Comparison of ENCODE assay signal across 14 cellular contexts in genomic region chr1:231611851-231612250, GRCh38. TPM values are rescaled to one million over a fixed set of nuclear protein-coding genes. Genes with fewer than 3 reads are reported as not detected.
DNase-seq lines count a peak whose midpoint lies in the region; ATAC-seq, FAIRE-seq and TF ChIP-seq lines count a peak whose summit lies in the region.
"Had no signal": no experiment of that assay in that cellular context is flagged by ENCODE, and none has a peak within 500 bp of the region (broad histone marks: within the 10 kb centered on the region; RNA-seq: fewer than 3 reads in every experiment).

No MANE protein-coding gene starts in this region.

- H4K20me1 ChIP-seq in BLaER1 (peaks cover 5% of the 10 kb centered on the region; the same call in 1 of the 2 replicates), OCI-LY7 (ENCODE audit: insufficient read depth, low read length) (0 out of 2 replicates have a peak, but pooled peaks cover 3% of the 10 kb centered on the region)

- DNase-seq in DMS 273 (lab: John Stamatoyannopoulos, UW; ENCODE audit: unreplicated experiment), result peak; percentile 57
- no peak for DNase-seq in OCI-LY7 (ENCODE audit: low spot score)
- no peak for DNase-seq in effector memory CD8-positive, alpha-beta T cell
- no peak for DNase-seq in cerebellar nuclear complex (lab: John Stamatoyannopoulos, UW)
- DNase-seq in H7, result no peak
- no peak for DNase-seq in H54 (ENCODE audit: insufficient read length, low spot score)
- no peak for DNase-seq in OCI-M2 (lab: John Stamatoyannopoulos, UW; ENCODE audit: unreplicated experiment)
- DNase-seq: AML-193, thyroid gland had no signal

- no peaks in the 10 kb centered on the region for H3K27me3 Mint-ChIP-seq in effector memory CD8-positive, alpha-beta T cell

- no peak for TF ChIP-seq POLR2A in H54 (IDR thresholded peaks at IDR 0.05; ENCODE audit: low read depth, low read length)

- H3K4me3 Mint-ChIP-seq in effector memory CD8-positive, alpha-beta T cell, result peak overlapping the region; percentile 74 to 83

- H3K27ac Mint-ChIP-seq in effector memory CD8-positive, alpha-beta T cell, result peak overlapping the region; percentile 76 to 91
- H3K27ac Mint-ChIP-seq: progenitor cell of endocrine pancreas had no signal

- CTCF ChIA-PET in OCI-LY7 (lab: Charles Lee; ENCODE audit: unreplicated experiment), result no interaction called here

- peak; percentile 11 for ATAC-seq in effector memory CD8-positive, alpha-beta T cell (replicated peaks)

- H3K4me2 ChIP-seq in BLaER1, result peak overlapping the region; percentile 92
- peak overlapping the region; percentile 73 for H3K4me2 ChIP-seq in OCI-LY7 (ENCODE audit: low read length)

- peaks cover 7% of the 10 kb centered on the region for H3K36me3 Mint-ChIP-seq in effector memory CD8-positive, alpha-beta T cell (ENCODE audit: insufficient read depth)

- H3K4me3 ChIP-seq in BLaER1, result peak overlapping the region; percentile 54; the same call in 1 of the 2 replicates
- H3K4me3 ChIP-seq in OCI-LY7 (ENCODE audit: low read depth, low read length, poor library complexity, severe bottlenecking), result no peak overlapping the region
- H3K4me3 ChIP-seq in H7 (ENCODE audit: insufficient read depth, low read depth, low read length), result no peak overlapping the region
- H3K4me3 ChIP-seq: mucosa of descending colon, thyroid gland had no signal

- H3K9me3 ChIP-seq in BLaER1, result peaks cover 32% of the 10 kb centered on the region
- H3K9me3 ChIP-seq in OCI-LY7 (ENCODE audit: low read length), result peaks cover 6% of the 10 kb centered on the region; the same call in 1 of the 2 replicates
- H3K9me3 ChIP-seq: mucosa of descending colon, thyroid gland had no signal

- intact Hi-C loops in OCI-LY7 (cut with micrococcal nuclease; ENCODE audit: unreplicated experiment), result loop anchor here (5.0 kb wide), 1 partner anchor 635 kb away; the partner anchor contains the start of genes ARV1 and TTC13

- H3K36me3 ChIP-seq in BLaER1 (no peaks in the 10 kb centered on the region), OCI-LY7 (ENCODE audit: insufficient read depth, low read length) (no peaks in the 10 kb centered on the region; the same call in 1 of the 2 replicates), H7 (replicated peaks; ENCODE audit: control insufficient read depth, insufficient read depth, low read length) (no peaks in the 10 kb centered on the region)
- H3K36me3 ChIP-seq: thyroid gland had no signal

- no peak for FAIRE-seq in H54 (lab: Jason Lieb, UNC)
- FAIRE-seq: keratinocyte had no signal

- H3K27ac ChIP-seq in BLaER1 (peak overlapping the region; percentile 73), OCI-LY7 (ENCODE audit: low read depth, low read length, poor library complexity, severe bottlenecking) (no peak overlapping the region)
- H3K27ac ChIP-seq: epithelial cell of prostate, thyroid gland had no signal

- H3K27me3 ChIP-seq in BLaER1, result no peaks in the 10 kb centered on the region
- no peaks in the 10 kb centered on the region; the same call in 1 of the 2 replicates for H3K27me3 ChIP-seq in H7 (ENCODE audit: control insufficient read depth, insufficient read depth, low read length)
- H3K27me3 ChIP-seq: thyroid gland had no signal

- H2AFZ ChIP-seq in OCI-LY7 (ENCODE audit: low read length), result no peak overlapping the region

- no TSS peak for BruUV-seq in OCI-LY7 (replicated peaks; lab: Mats Ljungman, UMichigan)

- H3K9me2 ChIP-seq in OCI-LY7 (ENCODE audit: insufficient read depth, low read length), result no peaks in the 10 kb centered on the region

- no peak overlapping the region for H3K9ac ChIP-seq in BLaER1

- POLR2A ChIA-PET in OCI-LY7 (lab: Charles Lee), result interaction anchor here (0.5 to 2.0 kb wide), 5 partner anchors 12 to 634 kb away, joined by 3 to 5 read pairs (median 3); partner anchors contain the start of genes EXOC8 and SPRTN

- no peaks in the 10 kb centered on the region for H3K9me3 Mint-ChIP-seq in effector memory CD8-positive, alpha-beta T cell

- peaks cover 45 to 50% of the 10 kb centered on the region in 2 donors for H3K4me1 Mint-ChIP-seq in effector memory CD8-positive, alpha-beta T cell (ENCODE audit: low read depth in 2 of 2)

- H3K79me2 ChIP-seq in OCI-LY7 (ENCODE audit: insufficient read depth, low read depth, low read length), result no peaks in the 10 kb centered on the region

- TF ChIP-seq CTCF in OCI-LY7 (conservative IDR thresholded peaks at IDR 0.05; ENCODE audit: low read length), result no peak

- H3K4me1 ChIP-seq in BLaER1 (peaks cover 61% of the 10 kb centered on the region), OCI-LY7 (ENCODE audit: insufficient read depth, low read length, poor library complexity, severe bottlenecking) (peaks cover 24% of the 10 kb centered on the region)

RNA-seq across cellular contexts. Expression of gene DISC1, which starts 14.7 kb away (rescaled TPM):
- total RNA-seq in OCI-LY7 (2014; rRNA removed; shearing (Covaris generic)), result not detected in 2 replicates
- 0.91 and 1.4 TPM in 2 replicates for total RNA-seq in OCI-LY7 (2022)
- 5.6 and 6.3 TPM in 2 replicates for total RNA-seq in H7 (2014; rRNA removed; shearing (Covaris generic))
